Comparison of ENCODE assay signal across 21 cellular contexts in the genomic region with DNA sequence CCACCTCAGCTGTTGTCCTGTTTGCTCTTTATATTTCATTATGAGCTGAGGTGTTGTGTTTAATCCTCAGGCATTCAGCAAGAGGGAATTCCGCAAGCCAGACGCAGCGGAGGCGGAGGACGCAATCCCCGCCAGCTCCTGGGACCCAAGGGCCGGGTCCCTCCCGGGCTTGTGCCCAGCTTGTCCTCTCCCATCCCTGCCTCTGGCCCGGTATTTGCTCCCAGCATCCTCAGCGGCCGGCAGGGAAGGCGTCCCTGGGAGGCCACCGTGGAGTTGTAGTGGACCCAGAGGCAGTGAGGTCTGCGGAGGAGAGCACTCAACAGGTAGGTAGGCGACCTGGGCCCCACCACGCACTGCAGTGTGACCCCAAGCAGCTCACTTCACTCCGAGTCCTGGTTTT. TPM values are rescaled to one million over a fixed set of nuclear protein-coding genes. Genes with fewer than 3 reads are reported as not detected.
DNase-seq lines count a peak whose midpoint lies in the region; ATAC-seq and TF ChIP-seq lines count a peak whose summit lies in the region.
"Had no signal": no experiment of that assay in that cellular context is flagged by ENCODE, and none has a peak within 500 bp of the region (broad histone marks: within the 10 kb centered on the region; RNA-seq: fewer than 3 reads in every experiment).

No MANE protein-coding gene starts in this region.

- DNase-seq in right cardiac atrium, result peak; percentile 6 to 50 (median 40)
- DNase-seq in heart left ventricle, result no peak
- peak; percentile 86 for DNase-seq in mesenteric fat pad (ENCODE audit: low spot score)
- DNase-seq in sigmoid colon, result peak; percentile 47
- DNase-seq in Ammon's horn (ENCODE audit: low spot score), result no peak
- DNase-seq in DMS79 (lab: John Stamatoyannopoulos, UW), result no peak
- DNase-seq: CD4-positive, alpha-beta T cell; GOT3; Karpas-422; NCI-H1092; NCI-H1417 treated with DMSO at 0.1 percent for 48 hours; NCI-H1694 treated with DMSO at 0.1 percent for 48 hours; NCI-H2081; NCI-H2227 treated with DMSO at 0.1 percent for 48 hours; NCI-H69; SHP77 had no signal

- ATAC-seq in right cardiac atrium (no peak), heart left ventricle (no peak), HG02588 (IDR thresholded peaks at IDR 0.05; ENCODE audit: unreplicated experiment) (no peak)
- ATAC-seq: Panc1 had no signal

- TF ChIP-seq EP300 in sigmoid colon (IDR thresholded peaks at IDR 0.05), result no peak

- WGBS in right cardiac atrium, result 94% methylated on average over 17 of the region's 17 CpGs
- WGBS in heart left ventricle, 4 donors, result 94 to 97% (median 96%) methylated on average over 13 to 17 of the region's 17 CpGs
- WGBS in sigmoid colon, 2 donors, result 97% methylated on average over 17 of the region's 17 CpGs

- H3K9me3 ChIP-seq in right cardiac atrium (ENCODE audit: control insufficient read depth, low read length) (no peaks in the 10 kb centered on the region), heart left ventricle (no peaks in the 10 kb centered on the region), sigmoid colon (no peaks in the 10 kb centered on the region)
- H3K9me3 ChIP-seq: BLaER1 treated with 17β-estradiol and CSF1 and Interleukin-3, amounts not matched to agents 10 nM and 100 nM; HAP-1 had no signal

- H3K4me3 ChIP-seq in right cardiac atrium (ENCODE audit: low read length) (no peak overlapping the region), heart left ventricle (no peak overlapping the region), sigmoid colon (no peak overlapping the region)
- H3K4me3 ChIP-seq: BLaER1 treated with 17β-estradiol and CSF1 and Interleukin-3, amounts not matched to agents 10 nM and 100 nM; HAP-1 had no signal

- no peak for TF ChIP-seq CTCF in heart left ventricle (IDR thresholded peaks at IDR 0.05)
- TF ChIP-seq CTCF in sigmoid colon (IDR thresholded peaks at IDR 0.05), result no peak

- H3K27ac ChIP-seq in right cardiac atrium (ENCODE audit: low read length) (no peak overlapping the region), heart left ventricle (no peak overlapping the region), sigmoid colon (no peak overlapping the region)
- H3K27ac ChIP-seq: BLaER1 treated with 17β-estradiol and CSF1 and Interleukin-3, amounts not matched to agents 10 nM and 100 nM; RWPE1 had no signal

- H3K27me3 ChIP-seq in right cardiac atrium (ENCODE audit: control insufficient read depth, insufficient read depth) (no peaks in the 10 kb centered on the region), heart left ventricle (no peaks in the 10 kb centered on the region), sigmoid colon (no peaks in the 10 kb centered on the region)
- H3K27me3 ChIP-seq: BLaER1 treated with 17β-estradiol and CSF1 and Interleukin-3, amounts not matched to agents 10 nM and 100 nM had no signal

- no peaks in the 10 kb centered on the region for H3K36me3 ChIP-seq in heart left ventricle
- no peaks in the 10 kb centered on the region for H3K36me3 ChIP-seq in sigmoid colon
- H3K36me3 ChIP-seq: BLaER1 treated with 17β-estradiol and CSF1 and Interleukin-3, amounts not matched to agents 10 nM and 100 nM; HAP-1 had no signal

- intact Hi-C loops in right cardiac atrium (cut with DNase I) (no loop called here), heart left ventricle (cut with DNase I) (no loop called here), sigmoid colon (cut with DNase I) (no loop called here)

- no peak for TF ChIP-seq POLR2A in heart left ventricle (IDR thresholded peaks at IDR 0.05)
- no peak for TF ChIP-seq POLR2A in sigmoid colon (IDR thresholded peaks at IDR 0.05)

- H3K4me1 ChIP-seq in right cardiac atrium (ENCODE audit: control insufficient read depth, insufficient read depth, low read length) (no peaks in the 10 kb centered on the region), heart left ventricle (peaks cover 0 to 27% (median 1%) of the 10 kb centered on the region in 12 donors), sigmoid colon (peaks cover 0 to 24% (median 17%) of the 10 kb centered on the region in 4 donors)
- H3K4me1 ChIP-seq: HAP-1 had no signal

RNA-seq across cellular contexts. Expression of a gene that starts 42.5 kb away (rescaled TPM):
- total RNA-seq in right cardiac atrium (100 to 1,000 TPM in 1 of 4 donors, 10 to 100 TPM in 3; 38.9 to 128 (median 56.6) TPM), heart left ventricle (100 to 1,000 TPM in 2 of 9 donors, 10 to 100 TPM in 7; 26.2 to 144 (median 50.2) TPM), mesenteric fat pad (259 TPM), sigmoid colon (100 to 1,000 TPM in 1 of 4 donors, 10 to 100 TPM in 3; 38.9 to 208 (median 67.3) TPM)
- polyA plus RNA-seq in right cardiac atrium (46.4 TPM), heart left ventricle (10 to 100 TPM; 15.2 to 66.2 TPM), sigmoid colon (10 to 100 TPM; 30.0 to 66.2 (median 55.0) TPM)

Comparison
In these comparisons a context has a peak if more than half of its experiments do, and no peak if none do; other contexts are left out.
1. DNase-seq: peak in right cardiac atrium (3 of 3), mesenteric fat pad (single experiment) and sigmoid colon (single experiment); none in heart left ventricle (0 of 5), Ammon's horn (single experiment) and DMS79 (single experiment).